In the genomic region with DNA sequence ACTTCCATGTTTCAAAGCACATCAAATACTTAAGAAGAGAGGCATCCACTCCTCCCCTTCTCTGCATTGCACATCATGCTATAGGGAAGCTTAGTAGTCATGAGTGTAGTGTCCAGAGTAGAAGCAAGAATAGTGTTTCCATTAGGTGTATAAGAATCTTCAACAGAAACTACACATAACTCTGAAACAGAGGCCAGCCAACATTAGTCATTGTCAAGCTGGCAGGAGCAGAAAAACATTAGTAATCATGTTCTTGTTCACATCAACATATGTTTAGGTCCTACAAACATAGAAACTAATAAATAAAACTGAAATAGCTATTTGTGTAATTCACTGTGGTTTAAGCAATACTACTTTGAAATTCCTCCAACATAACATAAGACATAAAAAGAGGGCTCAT, we compare ENCODE assay signal across 20 cellular contexts.
DNase-seq lines count a peak whose midpoint lies in the region; ATAC-seq and TF ChIP-seq lines count a peak whose summit lies in the region.
"Had no signal": no experiment of that assay in that cellular context is flagged by ENCODE, and none has a peak within 500 bp of the region (broad histone marks: within the 10 kb centered on the region; RNA-seq: fewer than 3 reads in every experiment).

No MANE protein-coding gene starts in this region.

- BruUV-seq in mammary epithelial cell (replicated peaks; lab: Mats Ljungman, UMichigan), result no TSS peak

- peak; percentile 10 for ATAC-seq in GM18508 (IDR thresholded peaks at IDR 0.05; ENCODE audit: insufficient read depth, unreplicated experiment)
- peak; percentile 51 for ATAC-seq in GM21360 (IDR thresholded peaks at IDR 0.05; ENCODE audit: unreplicated experiment)
- ATAC-seq in HG03159 (IDR thresholded peaks at IDR 0.05; ENCODE audit: unreplicated experiment), result peak; percentile 66
- no peak for ATAC-seq in activated CD8-positive, alpha-beta memory T cell treated with anti-CD3 and anti-CD28 coated beads, Interleukin-2, amount 10 ng/mL, durations not matched to agents 7 days and 5 days
- ATAC-seq: activated CD4-positive, CD25-positive, alpha-beta regulatory T cell treated with anti-CD3 and anti-CD28 coated beads, Interleukin-2, amount 50 U/mL, for 24 hours; left colon had no signal

- no peak overlapping the region for H3K4me2 ChIP-seq in mammary epithelial cell (ENCODE audit: insufficient read depth, low read depth, low read length)

- no peaks in the 10 kb centered on the region for H3K36me3 Mint-ChIP-seq in activated CD8-positive, alpha-beta memory T cell treated with anti-CD3 and anti-CD28 coated beads, Interleukin-2, amount 10 ng/mL, durations not matched to agents 7 days and 5 days
- H3K36me3 Mint-ChIP-seq: CD8-positive, alpha-beta memory T cell had no signal

- no peak overlapping the region for H3K4me3 Mint-ChIP-seq in activated CD8-positive, alpha-beta memory T cell treated with anti-CD3 and anti-CD28 coated beads, Interleukin-2, amount 10 ng/mL, durations not matched to agents 7 days and 5 days
- H3K4me3 Mint-ChIP-seq: CD8-positive, alpha-beta memory T cell had no signal

- H3K4me3 ChIP-seq in mammary epithelial cell (replicated peaks in 1 of 3; ENCODE audit: insufficient read depth in 1 of 3, low read depth in 2 of 3, low read length in 3 of 3), result no peak overlapping the region
- H3K4me3 ChIP-seq: suprapubic skin had no signal

- CTCF ChIA-PET in mammary epithelial cell (lab: Charles Lee; ENCODE audit: low non-redundant PET), result no interaction called here
- CTCF ChIA-PET in activated CD8-positive, alpha-beta memory T cell treated with anti-CD3 and anti-CD28 coated beads, Interleukin-2, amount 10 ng/mL, durations not matched to agents 7 days and 5 days (lab: Charles Lee), result no interaction called here

- intact Hi-C loops in mammary epithelial cell (cut with micrococcal nuclease), result no loop called here

- no peaks in the 10 kb centered on the region for H3K27me3 Mint-ChIP-seq in activated CD8-positive, alpha-beta memory T cell treated with anti-CD3 and anti-CD28 coated beads, Interleukin-2, amount 10 ng/mL, durations not matched to agents 7 days and 5 days

- H3K9me3 Mint-ChIP-seq in activated CD8-positive, alpha-beta memory T cell treated with anti-CD3 and anti-CD28 coated beads, Interleukin-2, amount 10 ng/mL, durations not matched to agents 7 days and 5 days (ENCODE audit: low read depth), result peaks cover 4% of the 10 kb centered on the region

- no peak overlapping the region for H2AFZ ChIP-seq in mammary epithelial cell (ENCODE audit: low read depth, low read length)
- H2AFZ ChIP-seq: parathyroid adenoma had no signal

- H3K4me1 Mint-ChIP-seq in activated CD8-positive, alpha-beta memory T cell treated with anti-CD3 and anti-CD28 coated beads, Interleukin-2, amount 10 ng/mL, durations not matched to agents 7 days and 5 days, result no peaks in the 10 kb centered on the region
- H3K4me1 Mint-ChIP-seq: CD8-positive, alpha-beta memory T cell had no signal

- in situ Hi-C loops in mammary epithelial cell (cut with MboI; ENCODE audit: low sequenced_read_pairs in 2 of 2), result no loop called here

- no peaks in the 10 kb centered on the region for H4K20me1 ChIP-seq in mammary epithelial cell (ENCODE audit: insufficient read depth, low read length)

- H3K27ac Mint-ChIP-seq in activated CD8-positive, alpha-beta memory T cell treated with anti-CD3 and anti-CD28 coated beads, Interleukin-2, amount 10 ng/mL, durations not matched to agents 7 days and 5 days, result no peak overlapping the region
- H3K27ac Mint-ChIP-seq: CD8-positive, alpha-beta memory T cell had no signal

- TF ChIP-seq CTCF in mammary epithelial cell (conservative IDR thresholded peaks at IDR 0.05 in 1 of 2, IDR thresholded peaks at IDR 0.05 in 1 of 2; ENCODE audit: extremely low read depth in 1 of 2, insufficient read depth in 1 of 2, low read depth in 1 of 2, low read length in 2 of 2), result no peak

- H3K9ac ChIP-seq in mammary epithelial cell (ENCODE audit: insufficient read depth, low read length), result no peak overlapping the region
- H3K9ac ChIP-seq: parathyroid adenoma had no signal

- peak; percentile 66 for DNase-seq in mammary epithelial cell
- DNase-seq in activated CD8-positive, alpha-beta memory T cell treated with anti-CD3 and anti-CD28 coated beads, Interleukin-2, amount 10 ng/mL, durations not matched to agents 7 days and 5 days, result no peak
- no peak for DNase-seq in NCI-H748 (lab: John Stamatoyannopoulos, UW; ENCODE audit: unreplicated experiment)
- no peak for DNase-seq in T-helper 9 cell
- DNase-seq in mucosa of gallbladder (ENCODE audit: low spot score), result no peak
- DNase-seq: amniotic stem cell; CD8-positive, alpha-beta memory T cell; DND-41; KG1; left colon; NCI-H1436 treated with DMSO at 0.1 percent for 48 hours; SHP77 treated with DMSO at 0.1 percent for 48 hours; small intestine; stimulated activated CD4-positive, alpha-beta T cell treated with anti-CD3 and anti-CD28 coated beads, Interleukin-4, amount 100 ng/mL, for 4 hours had no signal

- H3K27me3 ChIP-seq in mammary epithelial cell (ENCODE audit: insufficient read depth, low read length), result no peaks in the 10 kb centered on the region
- H3K27me3 ChIP-seq: suprapubic skin had no signal

- dilution Hi-C loops in mammary epithelial cell (cut with HindIII; ENCODE audit: low sequenced_read_pairs), result no loop called here

- no peak overlapping the region for H3K27ac ChIP-seq in mammary epithelial cell (ENCODE audit: insufficient read depth, low read depth, low read length)
- H3K27ac ChIP-seq: parathyroid adenoma, suprapubic skin had no signal

- no peaks in the 10 kb centered on the region for H3K4me1 ChIP-seq in mammary epithelial cell (ENCODE audit: insufficient read depth, low read length)
- H3K4me1 ChIP-seq: parathyroid adenoma, suprapubic skin had no signal

- H3K36me3 ChIP-seq in mammary epithelial cell (ENCODE audit: insufficient read depth, low read length), result no peaks in the 10 kb centered on the region
- H3K36me3 ChIP-seq: suprapubic skin had no signal

- H3K9me3 ChIP-seq in mammary epithelial cell (replicated peaks; ENCODE audit: insufficient read depth, low read length), result no peaks in the 10 kb centered on the region

- no peaks in the 10 kb centered on the region for H3K79me2 ChIP-seq in mammary epithelial cell (ENCODE audit: insufficient read depth, low read length)
- H3K79me2 ChIP-seq: parathyroid adenoma had no signal
